Comparison of ENCODE assay signal across 12 cellular contexts in the genomic region with DNA sequence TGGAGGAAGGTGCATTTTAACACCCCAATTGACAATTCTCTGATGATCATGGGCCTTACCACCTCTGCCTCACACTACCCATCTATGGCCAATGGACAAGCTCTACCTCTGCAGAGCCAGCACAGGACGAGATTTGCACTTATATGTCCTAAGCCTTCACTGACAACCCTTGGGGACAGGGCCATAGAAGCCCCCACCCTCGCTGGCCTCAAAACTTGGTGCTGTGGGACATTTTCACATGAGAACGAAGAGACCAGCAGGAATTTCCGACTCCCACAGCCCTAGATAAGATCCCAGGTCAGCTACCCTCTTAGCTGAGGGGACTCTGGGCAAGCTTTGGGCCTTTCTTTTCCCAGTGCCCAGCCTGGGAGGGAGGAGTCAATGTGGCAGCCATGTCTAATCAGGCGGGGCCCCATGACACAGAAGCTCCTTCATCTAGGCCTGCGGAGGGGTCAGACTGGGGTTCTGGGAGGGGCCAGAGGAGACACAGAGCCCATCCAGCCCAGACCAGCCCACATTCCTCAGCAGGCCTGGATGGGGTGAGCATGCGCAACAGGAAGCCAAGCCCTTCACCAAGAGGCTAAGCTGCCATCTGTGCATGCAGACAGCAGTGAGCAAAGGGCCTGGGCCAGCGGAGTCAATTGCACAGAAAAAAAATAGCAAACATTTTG. TPM values are rescaled to one million over a fixed set of nuclear protein-coding genes. Genes with fewer than 3 reads are reported as not detected.
DNase-seq lines count a peak whose midpoint lies in the region; ATAC-seq and TF ChIP-seq lines count a peak whose summit lies in the region.
"Had no signal": no experiment of that assay in that cellular context is flagged by ENCODE, and none has a peak within 500 bp of the region (broad histone marks: within the 10 kb centered on the region; RNA-seq: fewer than 3 reads in every experiment).

No MANE protein-coding gene starts in this region.

- no peak for ATAC-seq in HG02973 (IDR thresholded peaks at IDR 0.05; ENCODE audit: unreplicated experiment)
- no peak for ATAC-seq in GM18520 (IDR thresholded peaks at IDR 0.05; ENCODE audit: unreplicated experiment)
- ATAC-seq: activated T-helper 17 cell treated with anti-CD3 and anti-CD28 coated beads, Interleukin-2, amount 50 U/mL, for 72 hours; T-helper 17 cell had no signal

- peak overlapping the region; percentile 63 for H3K27ac Mint-ChIP-seq in neural progenitor cell
- no peak overlapping the region for H3K27ac Mint-ChIP-seq in activated T-helper 1 cell treated with anti-CD3 and anti-CD28 coated beads, Interleukin-12 subunit alpha, Interleukin-12 subunit beta, Interleukin-2, Interleukin-4 antibody, amounts not matched to agents 30 ng/mL and 10 ng/mL and 1 ng/mL, durations not matched to agents 14 hours and 24 hours and 36 hours
- H3K27ac Mint-ChIP-seq: activated T-helper 17 cell treated with anti-CD3 and anti-CD28 coated beads, Interleukin-2, amount 50 U/mL, for 72 hours; T-helper 17 cell had no signal

- peaks cover 52% of the 10 kb centered on the region for H3K4me1 Mint-ChIP-seq in neural progenitor cell
- no peaks in the 10 kb centered on the region for H3K4me1 Mint-ChIP-seq in activated T-helper 1 cell treated with anti-CD3 and anti-CD28 coated beads, Interleukin-12 subunit alpha, Interleukin-12 subunit beta, Interleukin-2, Interleukin-4 antibody, amounts not matched to agents 30 ng/mL and 10 ng/mL and 1 ng/mL, durations not matched to agents 14 hours and 24 hours and 36 hours (ENCODE audit: low read depth)
- H3K4me1 Mint-ChIP-seq: activated T-helper 17 cell treated with anti-CD3 and anti-CD28 coated beads, Interleukin-2, amount 50 U/mL, for 72 hours had no signal

- TF ChIP-seq CTCF in neural progenitor cell (IDR thresholded peaks at IDR 0.05): no peak

- DNase-seq in COLO829 (ENCODE audit: low spot score): peak; percentile 79
- peak; percentile 17 for DNase-seq in SK-MEL-5 (ENCODE audit: low read depth, low spot score)
- DNase-seq in globus pallidus (ENCODE audit: low spot score): peak; percentile 92
- peak; percentile 87 for DNase-seq in neural progenitor cell (ENCODE audit: low spot score)
- no peak for DNase-seq in T-helper 2 cell
- no peak for DNase-seq in activated T-helper 1 cell treated with anti-CD3 and anti-CD28 coated beads, Interleukin-12 subunit alpha, Interleukin-12 subunit beta, Interleukin-2, Interleukin-4 antibody, amounts not matched to agents 30 ng/mL and 10 ng/mL and 1 ng/mL, durations not matched to agents 14 hours and 24 hours and 36 hours (ENCODE audit: low spot score)
- DNase-seq: T-helper 17 cell had no signal

- H3K4me2 ChIP-seq in neural progenitor cell: no peak overlapping the region

- in situ Hi-C loops in SK-MEL-5 (cut with HindIII; ENCODE audit: low pct_unique_long_range_greater_than_20kb, low sequenced_read_pairs): no loop called here

- no peaks in the 10 kb centered on the region for H4K20me1 ChIP-seq in neural progenitor cell (ENCODE audit: low read depth)

- no peaks in the 10 kb centered on the region for H3K79me2 ChIP-seq in neural progenitor cell (ENCODE audit: low read depth)

- no peaks in the 10 kb centered on the region for H3K27me3 ChIP-seq in neural progenitor cell

- peaks cover 4% of the 10 kb centered on the region for H3K9me3 Mint-ChIP-seq in neural progenitor cell
- no peaks in the 10 kb centered on the region for H3K9me3 Mint-ChIP-seq in activated T-helper 1 cell treated with anti-CD3 and anti-CD28 coated beads, Interleukin-12 subunit alpha, Interleukin-12 subunit beta, Interleukin-2, Interleukin-4 antibody, amounts not matched to agents 30 ng/mL and 10 ng/mL and 1 ng/mL, durations not matched to agents 14 hours and 24 hours and 36 hours
- H3K9me3 Mint-ChIP-seq: activated T-helper 17 cell treated with anti-CD3 and anti-CD28 coated beads, Interleukin-2, amount 50 U/mL, for 72 hours had no signal

- H3F3A ChIP-seq in neural progenitor cell (ENCODE audit: low read depth): peaks cover 35% of the 10 kb centered on the region

- no peaks in the 10 kb centered on the region for H3K36me3 ChIP-seq in neural progenitor cell
- H3K36me3 ChIP-seq: BLaER1 had no signal

- no peaks in the 10 kb centered on the region for H3K36me3 Mint-ChIP-seq in neural progenitor cell
- no peaks in the 10 kb centered on the region for H3K36me3 Mint-ChIP-seq in activated T-helper 1 cell treated with anti-CD3 and anti-CD28 coated beads, Interleukin-12 subunit alpha, Interleukin-12 subunit beta, Interleukin-2, Interleukin-4 antibody, amounts not matched to agents 30 ng/mL and 10 ng/mL and 1 ng/mL, durations not matched to agents 14 hours and 24 hours and 36 hours (ENCODE audit: low read depth)

- H3K27me3 Mint-ChIP-seq in neural progenitor cell (ENCODE audit: insufficient read depth, low read depth): peaks cover 3% of the 10 kb centered on the region
- H3K27me3 Mint-ChIP-seq in activated T-helper 1 cell treated with anti-CD3 and anti-CD28 coated beads, Interleukin-12 subunit alpha, Interleukin-12 subunit beta, Interleukin-2, Interleukin-4 antibody, amounts not matched to agents 30 ng/mL and 10 ng/mL and 1 ng/mL, durations not matched to agents 14 hours and 24 hours and 36 hours (ENCODE audit: insufficient read depth): peaks cover 2% of the 10 kb centered on the region
- H3K27me3 Mint-ChIP-seq: activated T-helper 17 cell treated with anti-CD3 and anti-CD28 coated beads, Interleukin-2, amount 50 U/mL, for 72 hours had no signal

- intact Hi-C loops in activated T-helper 1 cell treated with anti-CD3 and anti-CD28 coated beads, Interleukin-12 subunit alpha, Interleukin-12 subunit beta, Interleukin-2, Interleukin-4 antibody, amounts not matched to agents 30 ng/mL and 10 ng/mL and 1 ng/mL, durations not matched to agents 14 hours and 24 hours and 36 hours (cut with micrococcal nuclease): no loop called here

- H3K9me3 ChIP-seq in neural progenitor cell (ENCODE audit: low read depth): no peaks in the 10 kb centered on the region
- H3K9me3 ChIP-seq: BLaER1 had no signal

- H3K4me3 ChIP-seq in neural progenitor cell: no peak overlapping the region
- H3K4me3 ChIP-seq: BLaER1, GM23248 had no signal

- H3K9ac ChIP-seq in neural progenitor cell: no peak overlapping the region
- H3K9ac ChIP-seq: BLaER1, GM23248 had no signal

- H3K27ac ChIP-seq in neural progenitor cell: no peak overlapping the region
- H3K27ac ChIP-seq: BLaER1, GM23248 had no signal

- no peak overlapping the region for H2AFZ ChIP-seq in neural progenitor cell (replicated peaks)
- H2AFZ ChIP-seq: GM23248 had no signal

- H3K4me3 Mint-ChIP-seq in neural progenitor cell: peak overlapping the region; percentile 24
- no peak overlapping the region for H3K4me3 Mint-ChIP-seq in activated T-helper 1 cell treated with anti-CD3 and anti-CD28 coated beads, Interleukin-12 subunit alpha, Interleukin-12 subunit beta, Interleukin-2, Interleukin-4 antibody, amounts not matched to agents 30 ng/mL and 10 ng/mL and 1 ng/mL, durations not matched to agents 14 hours and 24 hours and 36 hours
- H3K4me3 Mint-ChIP-seq: activated T-helper 17 cell treated with anti-CD3 and anti-CD28 coated beads, Interleukin-2, amount 50 U/mL, for 72 hours; T-helper 17 cell had no signal

- H3K4me1 ChIP-seq in neural progenitor cell: peaks cover 13% of the 10 kb centered on the region

RNA-seq across cellular contexts. Expression of gene PJA1, which starts 12.1 kb away (rescaled TPM):
- 27.6 and 28.1 TPM in 2 replicates for total RNA-seq in SK-MEL-5 (2014; rRNA removed; shearing (Covaris generic))
- 16.8 and 16.9 TPM in 2 replicates for polyA plus RNA-seq in SK-MEL-5 (2015; cell fraction: cytosol; rRNA removed)
- 4.9 and 7.9 TPM in 2 replicates for polyA plus RNA-seq in SK-MEL-5 (2015; cell fraction: nucleus; rRNA removed)
- 53.6 and 62.1 TPM in 2 replicates for total RNA-seq in neural progenitor cell (ENCODE audit: low replicate concordance)
- total RNA-seq in activated T-helper 1 cell treated with anti-CD3 and anti-CD28 coated beads, Interleukin-12 subunit alpha, Interleukin-12 subunit beta, Interleukin-2, Interleukin-4 antibody, amounts not matched to agents 30 ng/mL and 10 ng/mL and 1 ng/mL, durations not matched to agents 14 hours and 24 hours and 36 hours: 14.5 and 15.6 TPM in 2 replicates

Comparison
In these comparisons a context has a peak if more than half of its experiments do, and no peak if none do; other contexts are left out.
1. DNase-seq: peak in COLO829 (single experiment), SK-MEL-5 (single experiment), globus pallidus (single experiment) and neural progenitor cell (single experiment); none in T-helper 2 cell (0 of 5) and activated T-helper 1 cell treated with anti-CD3 and anti-CD28 coated beads, Interleukin-12 subunit alpha, Interleukin-12 subunit beta, Interleukin-2, Interleukin-4 antibody, amounts not matched to agents 30 ng/mL and 10 ng/mL and 1 ng/mL, durations not matched to agents 14 hours and 24 hours and 36 hours (single experiment).